Comparison of ENCODE assay signal across 8 cellular contexts in the genomic region with DNA sequence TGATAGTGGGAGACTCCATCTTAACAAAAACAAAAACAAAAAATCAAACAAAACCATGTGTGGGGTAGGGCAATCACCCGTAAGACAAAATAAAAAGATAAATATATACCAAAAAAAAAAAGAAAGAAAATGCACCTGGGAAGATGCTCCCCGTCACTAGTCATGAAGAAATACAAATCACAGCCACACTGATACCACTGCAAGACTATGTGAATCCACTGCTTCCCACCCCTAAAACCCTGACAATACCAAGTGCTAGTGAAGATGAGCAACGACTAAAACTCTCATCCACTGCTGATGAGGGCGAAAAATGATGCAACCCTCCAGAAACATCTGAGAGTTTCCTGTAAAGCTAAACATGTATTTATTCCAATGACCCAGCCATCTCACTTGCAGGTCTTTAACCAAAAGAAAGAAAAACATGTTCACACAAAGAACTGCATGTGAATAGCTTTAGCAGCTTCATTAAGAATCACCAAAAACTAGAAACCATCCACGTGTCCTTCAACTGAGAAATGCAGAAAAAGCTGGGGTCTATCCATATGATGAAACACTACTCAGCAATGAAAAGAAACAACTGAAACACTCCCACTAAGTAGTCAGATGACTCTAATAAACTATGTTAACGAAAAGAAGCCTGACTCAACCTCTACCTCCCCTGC. TPM values are rescaled to one million over a fixed set of nuclear protein-coding genes. Genes with fewer than 3 reads are reported as not detected.
A peak's percentile ranks its signal among the peaks of the same experiment; 100 is the strongest.
DNase-seq lines count a peak whose midpoint lies in the region; ATAC-seq, FAIRE-seq and TF ChIP-seq lines count a peak whose summit lies in the region.

No MANE protein-coding gene starts in this region.

- FAIRE-seq in GM12891 (lab: Jason Lieb, UNC): peak; percentile 13

- peak; percentile 86 for DNase-seq in AG09309 (ENCODE audit: low read depth)
- DNase-seq in GM12891 (ENCODE audit: insufficient read length, low spot score): no peak
- no peak for DNase-seq in activated CD4-positive, alpha-beta memory T cell treated with anti-CD3 and anti-CD28 coated beads, Interleukin-2, amount 10 ng/mL, durations not matched to agents 7 days and 5 days
- peak; percentile 71 to 92 for DNase-seq in foreskin fibroblast
- DNase-seq in left lung: no peak
- no peak for DNase-seq in germinal center (ENCODE audit: low spot score)
- DNase-seq in GDM1 (lab: John Stamatoyannopoulos, UW): no peak
- no peak for DNase-seq in middle frontal gyrus (ENCODE audit: extremely low spot score, low spot score)

- CTCF ChIA-PET in activated CD4-positive, alpha-beta memory T cell treated with anti-CD3 and anti-CD28 coated beads, Interleukin-2, amount 10 ng/mL, durations not matched to agents 7 days and 5 days (lab: Charles Lee): no interaction called here

- H3K4me3 Mint-ChIP-seq in activated CD4-positive, alpha-beta memory T cell treated with anti-CD3 and anti-CD28 coated beads, Interleukin-2, amount 10 ng/mL, durations not matched to agents 7 days and 5 days: no peak overlapping the region

- no peaks in the 10 kb centered on the region for H3K9me3 Mint-ChIP-seq in activated CD4-positive, alpha-beta memory T cell treated with anti-CD3 and anti-CD28 coated beads, Interleukin-2, amount 10 ng/mL, durations not matched to agents 7 days and 5 days

- no peaks in the 10 kb centered on the region for H3K27me3 Mint-ChIP-seq in activated CD4-positive, alpha-beta memory T cell treated with anti-CD3 and anti-CD28 coated beads, Interleukin-2, amount 10 ng/mL, durations not matched to agents 7 days and 5 days

- no peaks in the 10 kb centered on the region for H3K27me3 ChIP-seq in left lung

- TF ChIP-seq CTCF in AG09309 (IDR thresholded peaks at IDR 0.05; ENCODE audit: control insufficient read depth, insufficient read depth, low read depth, low read length, missing control alignments) (no peak), foreskin fibroblast (IDR thresholded peaks at IDR 0.05; ENCODE audit: low read depth, low read length) (no peak), left lung (IDR thresholded peaks at IDR 0.05) (no peak)

- POLR2A ChIA-PET in activated CD4-positive, alpha-beta memory T cell treated with anti-CD3 and anti-CD28 coated beads, Interleukin-2, amount 10 ng/mL, durations not matched to agents 7 days and 5 days (lab: Charles Lee): interaction anchor here (1.8 kb wide), 1 partner anchor 12 kb away, joined by 7 read pairs; no protein-coding TSS in a partner anchor

- intact Hi-C loops in left lung (cut with DNase I): no loop called here

- H3K27ac Mint-ChIP-seq in activated CD4-positive, alpha-beta memory T cell treated with anti-CD3 and anti-CD28 coated beads, Interleukin-2, amount 10 ng/mL, durations not matched to agents 7 days and 5 days: peak overlapping the region; percentile 83

- peaks cover 53 to 97% of the 10 kb centered on the region in 2 donors for H3K4me1 ChIP-seq in left lung

- H3K36me3 ChIP-seq in left lung: peaks cover 0 to 5% of the 10 kb centered on the region in 2 donors

- H3K9me3 ChIP-seq in left lung: no peaks in the 10 kb centered on the region

- H3K4me3 ChIP-seq in AG09309 (ENCODE audit: control insufficient read depth, low read depth, low read length) (no peak overlapping the region), foreskin fibroblast (ENCODE audit: low read depth in 1 of 2, low read length in 2 of 2) (no peak overlapping the region), left lung (no peak overlapping the region)

- H3K27ac ChIP-seq in left lung: no peak overlapping the region

- peaks cover 77% of the 10 kb centered on the region for H3K4me1 Mint-ChIP-seq in activated CD4-positive, alpha-beta memory T cell treated with anti-CD3 and anti-CD28 coated beads, Interleukin-2, amount 10 ng/mL, durations not matched to agents 7 days and 5 days

- ATAC-seq in left lung: no peak

- peaks cover 25% of the 10 kb centered on the region for H3K36me3 Mint-ChIP-seq in activated CD4-positive, alpha-beta memory T cell treated with anti-CD3 and anti-CD28 coated beads, Interleukin-2, amount 10 ng/mL, durations not matched to agents 7 days and 5 days (ENCODE audit: low read depth)

- TF ChIP-seq POLR2A in GM12891 (IDR thresholded peaks at IDR 0.05; ENCODE audit: low read depth, low read length): no peak

TF ChIP-seq in GM12891, 5 proteins besides CTCF, POLR2A, EP300 and RAD21:
- TF ChIP-seq SPI1 (IDR thresholded peaks at IDR 0.05; ENCODE audit: low read depth, low read length) (no peak), TAF1 (IDR thresholded peaks at IDR 0.05; ENCODE audit: low read depth, low read length) (no peak), PAX5 (IDR thresholded peaks at IDR 0.05; ENCODE audit: insufficient read depth, low read length, severe bottlenecking) (no peak), POLR2AphosphoS5 (IDR thresholded peaks at IDR 0.05; ENCODE audit: low read depth, low read length) (no peak), POU2F2 (IDR thresholded peaks at IDR 0.05; ENCODE audit: low read depth, low read length) (no peak)

RNA-seq across cellular contexts. Expression of a gene that starts 31.7 kb away (rescaled TPM):
- 27.0 TPM for polyA plus RNA-seq in GM12891 (2012; ENCODE audit: low read depth, missing spikeins)
- 100 to 1,000 TPM; 103 to 110 TPM for total RNA-seq in activated CD4-positive, alpha-beta memory T cell treated with anti-CD3 and anti-CD28 coated beads, Interleukin-2, amount 10 ng/mL, durations not matched to agents 7 days and 5 days
- 10 to 100 TPM; 79.1 to 89.6 TPM for total RNA-seq in left lung

Comparison
In these comparisons a context has a peak if more than half of its experiments do, and no peak if none do; other contexts are left out.
1. DNase-seq: peak in AG09309 (single experiment) and foreskin fibroblast (2 of 2); none in GM12891 (single experiment), activated CD4-positive, alpha-beta memory T cell treated with anti-CD3 and anti-CD28 coated beads, Interleukin-2, amount 10 ng/mL, durations not matched to agents 7 days and 5 days (single experiment), left lung (0 of 2), germinal center (single experiment), GDM1 (single experiment) and middle frontal gyrus (single experiment).